1 cellular context compared by ENCODE assay signal in genomic region chr15:69760890-69761568, GRCh38.
TF ChIP-seq lines count a peak whose summit lies in the region.

No MANE protein-coding gene starts in this region.

TF ChIP-seq in GM12878, 131 proteins besides CTCF, POLR2A, EP300 and RAD21 (continued from another document):
- TF ChIP-seq, protein P1, sequence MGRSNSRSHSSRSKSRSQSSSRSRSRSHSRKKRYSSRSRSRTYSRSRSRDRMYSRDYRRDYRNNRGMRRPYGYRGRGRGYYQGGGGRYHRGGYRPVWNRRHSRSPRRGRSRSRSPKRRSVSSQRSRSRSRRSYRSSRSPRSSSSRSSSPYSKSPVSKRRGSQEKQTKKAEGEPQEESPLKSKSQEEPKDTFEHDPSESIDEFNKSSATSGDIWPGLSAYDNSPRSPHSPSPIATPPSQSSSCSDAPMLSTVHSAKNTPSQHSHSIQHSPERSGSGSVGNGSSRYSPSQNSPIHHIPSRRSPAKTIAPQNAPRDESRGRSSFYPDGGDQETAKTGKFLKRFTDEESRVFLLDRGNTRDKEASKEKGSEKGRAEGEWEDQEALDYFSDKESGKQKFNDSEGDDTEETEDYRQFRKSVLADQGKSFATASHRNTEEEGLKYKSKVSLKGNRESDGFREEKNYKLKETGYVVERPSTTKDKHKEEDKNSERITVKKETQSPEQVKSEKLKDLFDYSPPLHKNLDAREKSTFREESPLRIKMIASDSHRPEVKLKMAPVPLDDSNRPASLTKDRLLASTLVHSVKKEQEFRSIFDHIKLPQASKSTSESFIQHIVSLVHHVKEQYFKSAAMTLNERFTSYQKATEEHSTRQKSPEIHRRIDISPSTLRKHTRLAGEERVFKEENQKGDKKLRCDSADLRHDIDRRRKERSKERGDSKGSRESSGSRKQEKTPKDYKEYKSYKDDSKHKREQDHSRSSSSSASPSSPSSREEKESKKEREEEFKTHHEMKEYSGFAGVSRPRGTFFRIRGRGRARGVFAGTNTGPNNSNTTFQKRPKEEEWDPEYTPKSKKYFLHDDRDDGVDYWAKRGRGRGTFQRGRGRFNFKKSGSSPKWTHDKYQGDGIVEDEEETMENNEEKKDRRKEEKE (IDR thresholded peaks at IDR 0.05) = no peak
- 0 out of 2 replicates have a peak, but pooled peaks have one; percentile 59 for TF ChIP-seq FOXM1 (IDR thresholded peaks at IDR 0.05; ENCODE audit: low read depth, low read length)
- TF ChIP-seq ATF7 (IDR thresholded peaks at IDR 0.05; ENCODE audit: low read depth) = peak; percentile 59; the same call in 1 of the 2 replicates
- no peak for TF ChIP-seq CBX3 (IDR thresholded peaks at IDR 0.05; ENCODE audit: borderline replicate concordance, low read depth)
- TF ChIP-seq, protein P2, sequence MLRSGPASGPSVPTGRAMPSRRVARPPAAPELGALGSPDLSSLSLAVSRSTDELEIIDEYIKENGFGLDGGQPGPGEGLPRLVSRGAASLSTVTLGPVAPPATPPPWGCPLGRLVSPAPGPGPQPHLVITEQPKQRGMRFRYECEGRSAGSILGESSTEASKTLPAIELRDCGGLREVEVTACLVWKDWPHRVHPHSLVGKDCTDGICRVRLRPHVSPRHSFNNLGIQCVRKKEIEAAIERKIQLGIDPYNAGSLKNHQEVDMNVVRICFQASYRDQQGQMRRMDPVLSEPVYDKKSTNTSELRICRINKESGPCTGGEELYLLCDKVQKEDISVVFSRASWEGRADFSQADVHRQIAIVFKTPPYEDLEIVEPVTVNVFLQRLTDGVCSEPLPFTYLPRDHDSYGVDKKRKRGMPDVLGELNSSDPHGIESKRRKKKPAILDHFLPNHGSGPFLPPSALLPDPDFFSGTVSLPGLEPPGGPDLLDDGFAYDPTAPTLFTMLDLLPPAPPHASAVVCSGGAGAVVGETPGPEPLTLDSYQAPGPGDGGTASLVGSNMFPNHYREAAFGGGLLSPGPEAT (IDR thresholded peaks at IDR 0.05; ENCODE audit: low read depth) = peak; percentile 52; the same call in 1 of the 2 replicates
- TF ChIP-seq ATF2 (IDR thresholded peaks at IDR 0.05; ENCODE audit: low read length) = peak; percentile 76
- no peak for TF ChIP-seq ASH2L (IDR thresholded peaks at IDR 0.05; ENCODE audit: borderline replicate concordance, low read depth)
- 0 out of 2 replicates have a peak, but pooled peaks have one; percentile 35 for TF ChIP-seq CREB1 (IDR thresholded peaks at IDR 0.05; ENCODE audit: low read depth)
- TF ChIP-seq, protein P3, sequence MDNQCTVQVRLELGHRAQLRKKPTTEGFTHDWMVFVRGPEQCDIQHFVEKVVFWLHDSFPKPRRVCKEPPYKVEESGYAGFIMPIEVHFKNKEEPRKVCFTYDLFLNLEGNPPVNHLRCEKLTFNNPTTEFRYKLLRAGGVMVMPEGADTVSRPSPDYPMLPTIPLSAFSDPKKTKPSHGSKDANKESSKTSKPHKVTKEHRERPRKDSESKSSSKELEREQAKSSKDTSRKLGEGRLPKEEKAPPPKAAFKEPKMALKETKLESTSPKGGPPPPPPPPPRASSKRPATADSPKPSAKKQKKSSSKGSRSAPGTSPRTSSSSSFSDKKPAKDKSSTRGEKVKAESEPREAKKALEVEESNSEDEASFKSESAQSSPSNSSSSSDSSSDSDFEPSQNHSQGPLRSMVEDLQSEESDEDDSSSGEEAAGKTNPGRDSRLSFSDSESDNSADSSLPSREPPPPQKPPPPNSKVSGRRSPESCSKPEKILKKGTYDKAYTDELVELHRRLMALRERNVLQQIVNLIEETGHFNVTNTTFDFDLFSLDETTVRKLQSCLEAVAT (IDR thresholded peaks at IDR 0.05) = no peak
- peak; percentile 85 for TF ChIP-seq TCF7 (IDR thresholded peaks at IDR 0.05; ENCODE audit: borderline replicate concordance)
- TF ChIP-seq SREBF2 (IDR thresholded peaks at IDR 0.05; ENCODE audit: low read length) = no peak
- peak; percentile 28; the same call in 1 of the 2 replicates for TF ChIP-seq YY1 (IDR thresholded peaks at IDR 0.05; ENCODE audit: low read depth, low read length)
- TF ChIP-seq RFX5 (IDR thresholded peaks at IDR 0.05; ENCODE audit: low read depth, low read length) = no peak
- TF ChIP-seq GABPA (IDR thresholded peaks at IDR 0.05; ENCODE audit: low read depth) = 0 out of 2 replicates have a peak, but pooled peaks have one; percentile 24
- no peak for TF ChIP-seq STAT1 (conservative IDR thresholded peaks at IDR 0.05)
- TF ChIP-seq CBFB (IDR thresholded peaks at IDR 0.05; ENCODE audit: low read depth) = peak; percentile 61; the same call in 1 of the 2 replicates
- TF ChIP-seq ZNF217 (IDR thresholded peaks at IDR 0.05) = no peak
- TF ChIP-seq, protein P4, sequence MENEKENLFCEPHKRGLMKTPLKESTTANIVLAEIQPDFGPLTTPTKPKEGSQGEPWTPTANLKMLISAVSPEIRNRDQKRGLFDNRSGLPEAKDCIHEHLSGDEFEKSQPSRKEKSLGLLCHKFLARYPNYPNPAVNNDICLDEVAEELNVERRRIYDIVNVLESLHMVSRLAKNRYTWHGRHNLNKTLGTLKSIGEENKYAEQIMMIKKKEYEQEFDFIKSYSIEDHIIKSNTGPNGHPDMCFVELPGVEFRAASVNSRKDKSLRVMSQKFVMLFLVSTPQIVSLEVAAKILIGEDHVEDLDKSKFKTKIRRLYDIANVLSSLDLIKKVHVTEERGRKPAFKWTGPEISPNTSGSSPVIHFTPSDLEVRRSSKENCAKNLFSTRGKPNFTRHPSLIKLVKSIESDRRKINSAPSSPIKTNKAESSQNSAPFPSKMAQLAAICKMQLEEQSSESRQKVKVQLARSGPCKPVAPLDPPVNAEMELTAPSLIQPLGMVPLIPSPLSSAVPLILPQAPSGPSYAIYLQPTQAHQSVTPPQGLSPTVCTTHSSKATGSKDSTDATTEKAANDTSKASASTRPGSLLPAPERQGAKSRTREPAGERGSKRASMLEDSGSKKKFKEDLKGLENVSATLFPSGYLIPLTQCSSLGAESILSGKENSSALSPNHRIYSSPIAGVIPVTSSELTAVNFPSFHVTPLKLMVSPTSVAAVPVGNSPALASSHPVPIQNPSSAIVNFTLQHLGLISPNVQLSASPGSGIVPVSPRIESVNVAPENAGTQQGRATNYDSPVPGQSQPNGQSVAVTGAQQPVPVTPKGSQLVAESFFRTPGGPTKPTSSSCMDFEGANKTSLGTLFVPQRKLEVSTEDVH (IDR thresholded peaks at IDR 0.05; ENCODE audit: low read depth, partially characterized antibody) = no peak
- peak; percentile 70; the same call in 1 of the 2 replicates for TF ChIP-seq HDGF (IDR thresholded peaks at IDR 0.05)
- TF ChIP-seq, protein P5, sequence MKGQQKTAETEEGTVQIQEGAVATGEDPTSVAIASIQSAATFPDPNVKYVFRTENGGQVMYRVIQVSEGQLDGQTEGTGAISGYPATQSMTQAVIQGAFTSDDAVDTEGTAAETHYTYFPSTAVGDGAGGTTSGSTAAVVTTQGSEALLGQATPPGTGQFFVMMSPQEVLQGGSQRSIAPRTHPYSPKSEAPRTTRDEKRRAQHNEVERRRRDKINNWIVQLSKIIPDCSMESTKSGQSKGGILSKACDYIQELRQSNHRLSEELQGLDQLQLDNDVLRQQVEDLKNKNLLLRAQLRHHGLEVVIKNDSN (IDR thresholded peaks at IDR 0.05; ENCODE audit: borderline replicate concordance, extremely low read length, insufficient read depth, low read depth, low read length) = no peak
